8 cellular contexts compared by ENCODE assay signal in the genomic region with DNA sequence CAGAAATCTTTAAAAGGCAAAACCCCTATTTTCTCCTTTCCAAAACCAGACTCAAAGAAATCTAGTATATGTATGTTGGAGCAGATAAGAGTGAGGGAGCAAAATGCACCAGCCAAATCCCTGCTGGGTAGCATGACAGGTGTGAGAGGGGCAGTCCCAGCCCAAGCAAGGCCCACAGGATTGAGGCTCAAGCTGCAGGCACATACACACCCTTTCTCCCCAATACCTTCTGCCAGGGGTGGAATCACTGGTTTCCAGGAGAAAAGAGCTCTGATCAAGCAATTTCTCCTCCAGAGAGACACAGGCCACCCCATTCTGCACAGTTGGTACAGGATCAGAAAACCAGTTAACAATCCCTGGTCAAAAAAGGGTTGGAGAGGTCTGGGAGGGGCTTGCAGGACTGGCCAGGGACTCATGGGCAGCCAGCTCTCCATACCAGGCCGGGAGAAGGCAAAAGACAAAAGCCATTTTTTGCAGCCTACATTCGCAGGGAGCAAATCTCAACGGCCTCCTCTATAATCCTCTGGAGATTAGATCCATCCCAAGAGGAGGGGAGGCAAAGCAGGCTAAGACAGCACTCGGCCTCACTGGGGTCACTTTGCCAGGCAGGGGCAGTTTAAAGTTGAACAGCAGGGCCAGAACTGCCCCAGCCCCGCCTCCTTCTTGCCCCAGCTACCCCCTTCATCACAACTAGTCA. TPM values are rescaled to one million over a fixed set of nuclear protein-coding genes. Genes with fewer than 3 reads are reported as not detected.
A peak's percentile ranks its signal among the peaks of the same experiment; 100 is the strongest.
DNase-seq lines count a peak whose midpoint lies in the region; ATAC-seq and TF ChIP-seq lines count a peak whose summit lies in the region.

No MANE protein-coding gene starts in this region.

- DNase-seq in cardiac muscle cell (ENCODE audit: low read depth in 1 of 2, low spot score in 1 of 2), result no peak
- DNase-seq in left ventricle myocardium superior, result no peak
- no peak for DNase-seq in astrocyte of the cerebellum (ENCODE audit: low read depth)
- no peak for DNase-seq in lung (ENCODE audit: low spot score)
- DNase-seq in upper lobe of right lung, result no peak
- DNase-seq in DMS114 treated with DMSO at 0.1 percent for 48 hours (lab: John Stamatoyannopoulos, UW; ENCODE audit: unreplicated experiment), result no peak
- no peak for DNase-seq in G401 (ENCODE audit: low spot score)

- in situ Hi-C loops in astrocyte of the cerebellum (cut with HindIII; ENCODE audit: low sequenced_read_pairs) (no loop called here), G401 (cut with HindIII; ENCODE audit: low sequenced_read_pairs) (no loop called here)

- TF ChIP-seq CTCF in cardiac muscle cell (IDR thresholded peaks at IDR 0.05; ENCODE audit: low read depth, low read length) (no peak), astrocyte of the cerebellum (IDR thresholded peaks at IDR 0.05; ENCODE audit: low read depth, low read length, missing control alignments) (no peak), lung (IDR thresholded peaks at IDR 0.05; ENCODE audit: control extremely low read depth, extremely low read depth) (no peak), upper lobe of right lung (IDR thresholded peaks at IDR 0.05) (no peak)

- H3K4me3 ChIP-seq in cardiac muscle cell, result peak overlapping the region; percentile 77
- H3K4me3 ChIP-seq in astrocyte of the cerebellum (ENCODE audit: low read depth, low read length), result peak overlapping the region; percentile 88
- peak overlapping the region; percentile 91 for H3K4me3 ChIP-seq in lung
- peak overlapping the region; percentile 96 for H3K4me3 ChIP-seq in upper lobe of right lung

- intact Hi-C loops in left ventricle myocardium superior (cut with micrococcal nuclease), result no loop called here
- intact Hi-C loops in upper lobe of right lung (cut with DNase I), result no loop called here

- H3K4me1 ChIP-seq in cardiac muscle cell (ENCODE audit: low read depth) (peaks cover 26% of the 10 kb centered on the region), lung (ENCODE audit: control insufficient read depth in 2 of 2, insufficient read depth in 2 of 2, low read length in 2 of 2) (peaks cover 11 to 21% of the 10 kb centered on the region in 2 donors), upper lobe of right lung (peaks cover 44% of the 10 kb centered on the region)

- H3K27ac ChIP-seq in cardiac muscle cell (no peak overlapping the region), lung (ENCODE audit: low read depth in 1 of 2, low read length in 1 of 2) (peak overlapping the region in 1 of 2 donors; percentile 98), upper lobe of right lung (peak overlapping the region; percentile 98)

- H3K9me3 ChIP-seq in cardiac muscle cell (ENCODE audit: low read depth) (no peaks in the 10 kb centered on the region), lung (ENCODE audit: control insufficient read depth in 2 of 2, insufficient read depth in 1 of 2, low read length in 1 of 2) (no peaks in the 10 kb centered on the region), upper lobe of right lung (no peaks in the 10 kb centered on the region)

- WGBS in lung, 2 donors, result 6 to 7% methylated on average over 5 of the region's 5 CpGs

- no peak for ATAC-seq in left ventricle myocardium superior
- no peak for ATAC-seq in lung (ENCODE audit: insufficient read depth, low FRiP score)
- no peak for ATAC-seq in upper lobe of right lung
- ATAC-seq in HG02571 (IDR thresholded peaks at IDR 0.05; ENCODE audit: unreplicated experiment), result no peak

- H3K36me3 ChIP-seq in cardiac muscle cell (peaks cover 18% of the 10 kb centered on the region), lung (ENCODE audit: control insufficient read depth in 2 of 2, insufficient read depth in 2 of 2, low read length in 2 of 2) (peaks cover 0 to 13% of the 10 kb centered on the region in 2 donors), upper lobe of right lung (peaks cover 14% of the 10 kb centered on the region)

- no peaks in the 10 kb centered on the region for H3K27me3 ChIP-seq in cardiac muscle cell
- H3K27me3 ChIP-seq in lung (ENCODE audit: control insufficient read depth, insufficient read depth), result no peaks in the 10 kb centered on the region
- H3K27me3 ChIP-seq in upper lobe of right lung, result no peaks in the 10 kb centered on the region

RNA-seq across cellular contexts. Expression of a gene that starts 2.1 kb away (rescaled TPM):
- total RNA-seq in cardiac muscle cell (28.8 and 41.3 TPM in 2 replicates), left ventricle myocardium superior (43.8 TPM), lung (100 to 1,000 TPM in 1 of 2 donors, 10 to 100 TPM in 1; 58.7 to 115 TPM), upper lobe of right lung (102 TPM)
- polyA plus RNA-seq in cardiac muscle cell (31.0 and 41.3 TPM in 2 replicates), lung (10 to 100 TPM; 27.6 to 39.7 TPM)
- total RNA-seq in G401 (2014; rRNA removed; shearing (Covaris generic)), result 13.8 and 18.6 TPM in 2 replicates

RNA-seq across cellular contexts. Expression of a gene that starts 11.3 kb away (rescaled TPM):
- 0.42 and 1.1 TPM in 2 replicates for total RNA-seq in cardiac muscle cell
- 0.94 and 1.0 TPM in 2 replicates for polyA plus RNA-seq in cardiac muscle cell
- total RNA-seq in left ventricle myocardium superior, result 0.32 TPM
- total RNA-seq in lung, result 1 to 10 TPM in 1 of 2 donors, under 1 TPM in 1; 0.51 to 2.4 TPM
- 1 to 10 TPM; 1.8 to 2.6 TPM for polyA plus RNA-seq in lung
- total RNA-seq in upper lobe of right lung, result 1.1 TPM
- 2.5 and 3.5 TPM in 2 replicates for total RNA-seq in G401 (2014; rRNA removed; shearing (Covaris generic))

RNA-seq across cellular contexts. Expression of a gene that starts 36.1 kb away (rescaled TPM):
- total RNA-seq in cardiac muscle cell (0.36 TPM in 1 of 2 replicates, not detected in the other), left ventricle myocardium superior (0.52 TPM), lung (1 to 10 TPM; 1.3 to 2.6 TPM), upper lobe of right lung (2.1 TPM)
- polyA plus RNA-seq in cardiac muscle cell (not detected in 2 replicates), lung (under 1 TPM; 0.16 to 0.64 TPM)
- 0.06 TPM in 1 of 2 replicates, not detected in the other for total RNA-seq in G401 (2014; rRNA removed; shearing (Covaris generic))

RNA-seq across cellular contexts. Expression of a gene that starts 39.9 kb away (rescaled TPM):
- total RNA-seq in cardiac muscle cell, result 40.8 and 41.0 TPM in 2 replicates
- polyA plus RNA-seq in cardiac muscle cell, result 48.1 and 54.5 TPM in 2 replicates
- total RNA-seq in left ventricle myocardium superior, result 78.1 TPM
- 10 to 100 TPM; 33.1 to 53.6 TPM for total RNA-seq in lung
- 10 to 100 TPM; 45.7 to 54.5 TPM for polyA plus RNA-seq in lung
- total RNA-seq in upper lobe of right lung, result 46.5 TPM
- 63.5 and 71.2 TPM in 2 replicates for total RNA-seq in G401 (2014; rRNA removed; shearing (Covaris generic))

RNA-seq across cellular contexts. Expression of a gene that starts 52.1 kb away (rescaled TPM):
- total RNA-seq in cardiac muscle cell (29.8 and 51.3 TPM in 2 replicates), left ventricle myocardium superior (30.7 TPM), lung (10 to 100 TPM; 38.5 to 70.1 TPM), upper lobe of right lung (54.3 TPM)
- polyA plus RNA-seq in cardiac muscle cell (52.9 and 56.1 TPM in 2 replicates), lung (10 to 100 TPM; 34.8 to 39.0 TPM)
- total RNA-seq in G401 (2014; rRNA removed; shearing (Covaris generic)), result 26.8 and 40.8 TPM in 2 replicates
